In the genomic region with DNA sequence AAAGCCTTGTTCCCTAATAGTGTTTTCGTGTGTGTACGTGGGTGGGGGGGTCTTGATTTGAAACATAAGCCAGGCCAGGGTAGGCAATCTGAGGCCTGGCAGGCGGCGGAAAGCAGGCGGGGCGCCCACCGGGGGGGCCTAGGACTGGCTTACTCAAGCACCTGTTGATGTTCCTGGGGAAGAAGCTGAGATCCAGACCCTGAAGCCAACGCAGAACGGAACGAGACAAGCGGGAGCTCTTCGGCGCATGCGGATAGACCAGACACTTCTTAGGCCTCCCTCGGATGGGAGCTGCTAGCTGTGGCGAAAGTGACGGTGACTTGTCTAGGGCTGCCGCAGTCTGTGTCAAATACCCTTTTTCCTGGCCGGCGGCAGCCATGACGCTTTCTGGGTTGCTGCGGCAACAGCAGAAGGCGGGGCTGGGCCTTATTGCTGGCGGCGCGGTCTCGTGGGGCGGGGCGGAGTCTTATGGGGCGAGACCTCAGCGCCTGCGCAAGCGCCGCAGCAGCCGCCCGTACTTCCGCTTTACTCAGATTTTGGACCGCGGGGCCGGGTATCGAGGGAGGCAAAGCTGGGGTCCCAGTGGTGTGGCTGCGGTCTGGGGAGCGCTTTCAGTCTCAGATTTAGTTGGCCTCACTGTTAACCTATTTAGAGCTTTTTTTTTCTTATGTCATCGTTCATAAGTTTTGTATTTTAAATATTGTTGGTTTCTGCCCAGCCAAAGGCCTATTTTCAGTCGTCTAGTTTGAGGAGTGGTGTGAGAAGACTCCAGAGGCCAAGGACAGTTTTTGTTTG, we compare ENCODE assay signal across 8 cellular contexts. TPM values are rescaled to one million over a fixed set of nuclear protein-coding genes. Genes with fewer than 3 reads are reported as not detected.
DNase-seq lines count a peak whose midpoint lies in the region; ATAC-seq and TF ChIP-seq lines count a peak whose summit lies in the region.

A gene (minus strand): TSS at position 402 of the 795 bp plus-strand sequence. CDS start 23 bp downstream, at position 379.

- ATAC-seq in GM18907 (IDR thresholded peaks at IDR 0.05; ENCODE audit: unreplicated experiment) (peak; percentile 99), HG03175 (IDR thresholded peaks at IDR 0.05; ENCODE audit: unreplicated experiment) (peak; percentile 98), WTC11 (peak; percentile 95)

- H3K4me1 Mint-ChIP-seq in WTC11: peaks cover 41% of the 10 kb centered on the region

- no peaks in the 10 kb centered on the region for H3K36me3 Mint-ChIP-seq in WTC11

- H3K27me3 Mint-ChIP-seq in WTC11 (ENCODE audit: low read depth): no peaks in the 10 kb centered on the region

- DNase-seq in ACHN (peak; percentile 88), NCI-H2227 treated with DMSO at 0.1 percent for 48 hours (lab: John Stamatoyannopoulos, UW) (peak; percentile 89), WTC11 (ENCODE audit: low spot score) (peak; percentile 95), cardiac fibroblast (ENCODE audit: low read depth in 2 of 2) (peak; percentile 93 to 95), iPS-NIHi11 (ENCODE audit: low spot score) (peak; percentile 96)

- POLR2A ChIA-PET in WTC11 (lab: Charles Lee): no interaction called here

- H3K27ac ChIP-seq in skin epidermis: peak within 1 kb of the TSS in 18 of 21 experiments; percentile 14 to 80 (median 58)

- TF ChIP-seq CTCF in WTC11 (IDR thresholded peaks at IDR 0.05) (no peak), cardiac fibroblast (IDR thresholded peaks at IDR 0.05; ENCODE audit: low read depth, low read length) (no peak)

- peak within 1 kb of the TSS; percentile 95 for H3K27ac Mint-ChIP-seq in WTC11

- in situ Hi-C loops in ACHN (cut with HindIII; ENCODE audit: low pct_ligation_motif_present, low pct_unique_long_range_greater_than_20kb, low sequenced_read_pairs): no loop called here

- H3K4me3 ChIP-seq in cardiac fibroblast (replicated peaks in 1 of 2; ENCODE audit: low read depth in 2 of 2, low read length in 2 of 2): peak within 1 kb of the TSS; percentile 66 to 79
- H3K4me3 ChIP-seq in skin epidermis: peak within 1 kb of the TSS; percentile 33 to 66 (median 55)

- CTCF ChIA-PET in WTC11 (lab: Charles Lee): interaction anchor here (0.9 kb wide), 2 partner anchors 46 to 82 kb away, joined by 3 to 4 read pairs; no protein-coding TSS in a partner anchor

- peaks cover 2% of the 10 kb centered on the region for H3K9me3 Mint-ChIP-seq in WTC11

- peak within 1 kb of the TSS; percentile 87 for H3K4me3 Mint-ChIP-seq in WTC11

TF ChIP-seq in WTC11, 78 proteins besides CTCF, POLR2A, EP300 and RAD21:
- TF ChIP-seq NR1H2 (CRISPR knock-in tag; IDR thresholded peaks at IDR 0.05) (no peak), FOXK1 (CRISPR knock-in tag; IDR thresholded peaks at IDR 0.05) (peak; percentile 77), FOXP1 (CRISPR knock-in tag; IDR thresholded peaks at IDR 0.05; ENCODE audit: borderline replicate concordance) (no peak), GABPB1 (CRISPR knock-in tag; IDR thresholded peaks at IDR 0.05) (peak; percentile 47; the same call in 1 of the 2 replicates), ETV6 (CRISPR knock-in tag; IDR thresholded peaks at IDR 0.05) (peak; percentile 30; the same call in 1 of the 2 replicates), CREM (CRISPR knock-in tag; IDR thresholded peaks at IDR 0.05) (0 out of 2 replicates have a peak, but pooled peaks have one; percentile 40)
- TF ChIP-seq, protein P1, sequence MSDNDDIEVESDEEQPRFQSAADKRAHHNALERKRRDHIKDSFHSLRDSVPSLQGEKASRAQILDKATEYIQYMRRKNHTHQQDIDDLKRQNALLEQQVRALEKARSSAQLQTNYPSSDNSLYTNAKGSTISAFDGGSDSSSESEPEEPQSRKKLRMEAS (CRISPR knock-in tag; IDR thresholded peaks at IDR 0.05): peak; percentile 52; the same call in 1 of the 2 replicates
- TF ChIP-seq, protein P2, sequence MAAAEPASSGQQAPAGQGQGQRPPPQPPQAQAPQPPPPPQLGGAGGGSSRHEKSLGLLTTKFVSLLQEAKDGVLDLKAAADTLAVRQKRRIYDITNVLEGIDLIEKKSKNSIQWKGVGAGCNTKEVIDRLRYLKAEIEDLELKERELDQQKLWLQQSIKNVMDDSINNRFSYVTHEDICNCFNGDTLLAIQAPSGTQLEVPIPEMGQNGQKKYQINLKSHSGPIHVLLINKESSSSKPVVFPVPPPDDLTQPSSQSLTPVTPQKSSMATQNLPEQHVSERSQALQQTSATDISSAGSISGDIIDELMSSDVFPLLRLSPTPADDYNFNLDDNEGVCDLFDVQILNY (CRISPR knock-in tag; IDR thresholded peaks at IDR 0.05): 0 out of 2 replicates have a peak, but pooled peaks have one; percentile 58
- TF ChIP-seq, protein P3, sequence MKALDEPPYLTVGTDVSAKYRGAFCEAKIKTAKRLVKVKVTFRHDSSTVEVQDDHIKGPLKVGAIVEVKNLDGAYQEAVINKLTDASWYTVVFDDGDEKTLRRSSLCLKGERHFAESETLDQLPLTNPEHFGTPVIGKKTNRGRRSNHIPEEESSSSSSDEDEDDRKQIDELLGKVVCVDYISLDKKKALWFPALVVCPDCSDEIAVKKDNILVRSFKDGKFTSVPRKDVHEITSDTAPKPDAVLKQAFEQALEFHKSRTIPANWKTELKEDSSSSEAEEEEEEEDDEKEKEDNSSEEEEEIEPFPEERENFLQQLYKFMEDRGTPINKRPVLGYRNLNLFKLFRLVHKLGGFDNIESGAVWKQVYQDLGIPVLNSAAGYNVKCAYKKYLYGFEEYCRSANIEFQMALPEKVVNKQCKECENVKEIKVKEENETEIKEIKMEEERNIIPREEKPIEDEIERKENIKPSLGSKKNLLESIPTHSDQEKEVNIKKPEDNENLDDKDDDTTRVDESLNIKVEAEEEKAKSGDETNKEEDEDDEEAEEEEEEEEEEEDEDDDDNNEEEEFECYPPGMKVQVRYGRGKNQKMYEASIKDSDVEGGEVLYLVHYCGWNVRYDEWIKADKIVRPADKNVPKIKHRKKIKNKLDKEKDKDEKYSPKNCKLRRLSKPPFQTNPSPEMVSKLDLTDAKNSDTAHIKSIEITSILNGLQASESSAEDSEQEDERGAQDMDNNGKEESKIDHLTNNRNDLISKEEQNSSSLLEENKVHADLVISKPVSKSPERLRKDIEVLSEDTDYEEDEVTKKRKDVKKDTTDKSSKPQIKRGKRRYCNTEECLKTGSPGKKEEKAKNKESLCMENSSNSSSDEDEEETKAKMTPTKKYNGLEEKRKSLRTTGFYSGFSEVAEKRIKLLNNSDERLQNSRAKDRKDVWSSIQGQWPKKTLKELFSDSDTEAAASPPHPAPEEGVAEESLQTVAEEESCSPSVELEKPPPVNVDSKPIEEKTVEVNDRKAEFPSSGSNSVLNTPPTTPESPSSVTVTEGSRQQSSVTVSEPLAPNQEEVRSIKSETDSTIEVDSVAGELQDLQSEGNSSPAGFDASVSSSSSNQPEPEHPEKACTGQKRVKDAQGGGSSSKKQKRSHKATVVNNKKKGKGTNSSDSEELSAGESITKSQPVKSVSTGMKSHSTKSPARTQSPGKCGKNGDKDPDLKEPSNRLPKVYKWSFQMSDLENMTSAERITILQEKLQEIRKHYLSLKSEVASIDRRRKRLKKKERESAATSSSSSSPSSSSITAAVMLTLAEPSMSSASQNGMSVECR (CRISPR knock-in tag; IDR thresholded peaks at IDR 0.05; ENCODE audit: borderline replicate concordance): peak; percentile 75; the same call in 1 of the 2 replicates

RNA-seq across cellular contexts. Expression of the gene that starts here (rescaled TPM):
- total RNA-seq in WTC11 (2021): not detected in 3 replicates

Comparison
In these comparisons a context has a peak if more than half of its experiments do, and no peak if none do; other contexts are left out.
1. Peak in every context shown above with its lines: DNase-seq, ATAC-seq, H3K4me3 ChIP-seq and H3K27ac ChIP-seq.
2. Peak in DNase-seq and ATAC-seq in WTC11; RNA of the gene not detected or under 1 TPM.